1 cellular context compared by ENCODE assay signal in genomic region chr20:44532981-44533331, GRCh38.
TF ChIP-seq lines count a peak whose summit lies in the region.

No MANE protein-coding gene starts in this region.

TF ChIP-seq in K562, 482 proteins besides CTCF, POLR2A, EP300 and RAD21:
- TF ChIP-seq ZNF407 (IDR thresholded peaks at IDR 0.05; ENCODE audit: low read depth) (no peak), ARID1B (IDR thresholded peaks at IDR 0.05) (peak; percentile 69), MTA2 (IDR thresholded peaks at IDR 0.05; ENCODE audit: low read depth) (0 out of 2 replicates have a peak, but pooled peaks have one; percentile 17), SMARCA4 (IDR thresholded peaks at IDR 0.05) (peak; percentile 37; the same call in 1 of the 2 replicates), HDAC8 (tag; IDR thresholded peaks at IDR 0.05) (no peak), CBFA2T3 (IDR thresholded peaks at IDR 0.05) (peak; percentile 29; the same call in 1 of the 2 replicates), SMARCE1 (IDR thresholded peaks at IDR 0.05) (peak; percentile 57; the same call in 1 of the 2 replicates), JUND (IDR thresholded peaks at IDR 0.05; ENCODE audit: borderline replicate concordance, low read depth, low read length) (peak; percentile 64; the same call in 1 of the 2 replicates), JUND (tag; IDR thresholded peaks at IDR 0.05; ENCODE audit: borderline replicate concordance, low read depth, low read length) (0 out of 3 replicates have a peak, but pooled peaks have one; percentile 40), FOSL1 (tag; conservative IDR thresholded peaks at IDR 0.05) (peak; percentile 87)
- TF ChIP-seq, protein P1, sequence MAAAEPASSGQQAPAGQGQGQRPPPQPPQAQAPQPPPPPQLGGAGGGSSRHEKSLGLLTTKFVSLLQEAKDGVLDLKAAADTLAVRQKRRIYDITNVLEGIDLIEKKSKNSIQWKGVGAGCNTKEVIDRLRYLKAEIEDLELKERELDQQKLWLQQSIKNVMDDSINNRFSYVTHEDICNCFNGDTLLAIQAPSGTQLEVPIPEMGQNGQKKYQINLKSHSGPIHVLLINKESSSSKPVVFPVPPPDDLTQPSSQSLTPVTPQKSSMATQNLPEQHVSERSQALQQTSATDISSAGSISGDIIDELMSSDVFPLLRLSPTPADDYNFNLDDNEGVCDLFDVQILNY (CRISPR knock-in tag; IDR thresholded peaks at IDR 0.05) = no peak
- TF ChIP-seq, protein P2, sequence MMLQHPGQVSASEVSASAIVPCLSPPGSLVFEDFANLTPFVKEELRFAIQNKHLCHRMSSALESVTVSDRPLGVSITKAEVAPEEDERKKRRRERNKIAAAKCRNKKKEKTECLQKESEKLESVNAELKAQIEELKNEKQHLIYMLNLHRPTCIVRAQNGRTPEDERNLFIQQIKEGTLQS (IDR thresholded peaks at IDR 0.05) = peak; percentile 41
- TF ChIP-seq, protein P2 (CRISPR knock-in tag; conservative IDR thresholded peaks at IDR 0.05) = no peak
